Comparison of ENCODE assay signal across 13 cellular contexts in the genomic region with DNA sequence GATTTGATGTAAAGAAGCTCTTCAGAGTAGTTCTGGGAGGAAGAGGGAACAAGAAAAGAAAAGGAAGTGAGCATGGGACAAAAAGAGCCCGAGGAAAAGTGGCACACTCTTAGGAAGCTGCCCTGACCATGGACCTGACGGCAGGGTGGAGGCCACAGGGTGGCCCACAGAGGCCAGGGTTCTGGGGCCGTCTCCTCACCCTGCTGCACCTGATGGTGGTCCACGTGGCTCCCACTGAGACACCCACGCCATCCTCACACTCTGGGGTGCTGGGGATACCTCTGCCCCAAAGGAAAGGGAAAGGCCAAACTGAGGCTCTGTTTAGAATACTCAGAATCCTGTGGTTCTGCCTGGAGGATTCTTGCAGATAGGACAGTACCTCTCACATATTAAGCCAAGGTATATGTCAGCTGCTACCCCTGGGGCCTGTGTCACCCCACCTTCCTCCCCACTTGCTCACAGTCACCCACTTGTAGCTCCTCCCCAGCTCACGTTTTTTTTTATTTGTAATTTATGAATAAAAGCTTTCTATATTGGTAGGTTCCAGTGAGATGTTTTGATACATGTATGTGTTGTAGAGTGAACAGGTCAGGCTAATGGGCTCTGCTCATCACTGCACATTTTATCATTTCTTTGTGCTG.
"Had no signal": no experiment of that assay in that cellular context is flagged by ENCODE, and none has a peak within 500 bp of the region (broad histone marks: within the 10 kb centered on the region; RNA-seq: fewer than 3 reads in every experiment).

No MANE protein-coding gene starts in this region.

- H3K4me3 ChIP-seq: adrenal gland, mucosa of descending colon, pancreas, skin epidermis had no signal

- H3K27me3 Mint-ChIP-seq: central memory CD8-positive, alpha-beta T cell had no signal

- H3K4me1 ChIP-seq: adrenal gland, pancreas had no signal

- H3K9me3 Mint-ChIP-seq: activated T-cell treated with anti-CD3 and anti-CD28 coated beads, Interleukin-2, amount 50 U/mL, for 72 hours; central memory CD8-positive, alpha-beta T cell; nephron had no signal

- H3K36me3 ChIP-seq: pancreas had no signal

- H3K4me1 Mint-ChIP-seq: central memory CD8-positive, alpha-beta T cell had no signal

- FAIRE-seq: endometrium, pancreas had no signal

- H3K4me3 Mint-ChIP-seq: activated T-cell treated with anti-CD3 and anti-CD28 coated beads, Interleukin-2, amount 50 U/mL, for 72 hours; central memory CD8-positive, alpha-beta T cell; nephron had no signal

- H3K9me3 ChIP-seq: adrenal gland, mucosa of descending colon, pancreas had no signal

- ATAC-seq: pancreas had no signal

- H3K27ac ChIP-seq: pancreas had no signal

- DNase-seq: activated CD4-positive, alpha-beta T cell treated with anti-CD3 and anti-CD28 coated beads, Interleukin-2, amount 50 U/mL, for 4 hours; activated CD4-positive, CD25-positive, alpha-beta regulatory T cell; activated T-cell treated with anti-CD3 and anti-CD28 coated beads, Interleukin-2, amount 50 U/mL, for 72 hours; hippocampal formation; mammary epithelial cell; mucosa of descending colon; pancreas; trophoblast cell had no signal

- H3K27ac Mint-ChIP-seq: activated T-cell treated with anti-CD3 and anti-CD28 coated beads, Interleukin-2, amount 50 U/mL, for 72 hours; nephron had no signal

- H3K27me3 ChIP-seq: adrenal gland, pancreas had no signal
